In the genomic region with DNA sequence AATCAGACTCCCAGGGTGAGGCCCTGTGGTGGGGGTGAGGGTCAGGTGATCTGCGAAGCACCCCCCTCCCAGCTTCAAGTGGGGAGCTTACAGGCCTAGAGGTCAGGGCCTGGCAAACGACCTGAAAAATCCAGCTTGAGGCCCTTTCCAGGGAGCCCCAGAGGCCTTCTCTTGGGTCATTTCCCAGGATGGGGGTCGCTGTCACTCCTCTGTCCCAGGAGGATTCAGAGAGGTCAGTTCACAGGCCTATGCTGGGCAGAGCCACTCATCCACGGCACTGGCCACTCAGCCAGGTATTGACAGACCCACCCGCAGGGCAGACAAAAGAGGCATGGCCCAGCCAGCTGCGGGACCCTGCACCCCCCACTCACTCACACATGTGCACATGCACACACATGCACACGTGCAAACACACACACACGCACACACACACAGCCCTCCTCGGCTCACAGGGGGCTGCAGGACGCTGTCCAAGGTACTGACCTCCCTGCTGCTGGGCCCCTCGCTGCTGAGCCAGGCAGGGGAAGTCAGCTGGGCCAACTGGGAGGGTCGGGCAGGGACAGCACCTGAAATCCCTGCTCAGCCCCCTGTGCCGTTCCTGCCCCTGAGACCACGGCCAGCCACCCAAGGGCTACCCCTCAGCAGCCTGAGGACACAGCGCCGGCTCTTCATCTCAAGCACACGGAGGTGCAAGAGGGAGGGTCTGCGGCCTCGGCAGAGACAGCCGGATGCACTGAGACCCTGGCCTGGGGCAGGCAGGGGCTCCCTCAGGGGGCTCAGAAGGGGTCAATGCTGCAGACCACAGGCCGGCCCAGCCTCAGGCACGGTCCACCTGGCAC, we compare ENCODE assay signal across 2 cellular contexts.
A peak's percentile ranks its signal among the peaks of the same experiment; 100 is the strongest.
TF ChIP-seq lines count a peak whose summit lies in the region.

No MANE protein-coding gene starts in this region.

TF ChIP-seq in K562, 482 proteins besides CTCF, POLR2A, EP300 and RAD21 (continued from another document):
- TF ChIP-seq, protein P1, sequence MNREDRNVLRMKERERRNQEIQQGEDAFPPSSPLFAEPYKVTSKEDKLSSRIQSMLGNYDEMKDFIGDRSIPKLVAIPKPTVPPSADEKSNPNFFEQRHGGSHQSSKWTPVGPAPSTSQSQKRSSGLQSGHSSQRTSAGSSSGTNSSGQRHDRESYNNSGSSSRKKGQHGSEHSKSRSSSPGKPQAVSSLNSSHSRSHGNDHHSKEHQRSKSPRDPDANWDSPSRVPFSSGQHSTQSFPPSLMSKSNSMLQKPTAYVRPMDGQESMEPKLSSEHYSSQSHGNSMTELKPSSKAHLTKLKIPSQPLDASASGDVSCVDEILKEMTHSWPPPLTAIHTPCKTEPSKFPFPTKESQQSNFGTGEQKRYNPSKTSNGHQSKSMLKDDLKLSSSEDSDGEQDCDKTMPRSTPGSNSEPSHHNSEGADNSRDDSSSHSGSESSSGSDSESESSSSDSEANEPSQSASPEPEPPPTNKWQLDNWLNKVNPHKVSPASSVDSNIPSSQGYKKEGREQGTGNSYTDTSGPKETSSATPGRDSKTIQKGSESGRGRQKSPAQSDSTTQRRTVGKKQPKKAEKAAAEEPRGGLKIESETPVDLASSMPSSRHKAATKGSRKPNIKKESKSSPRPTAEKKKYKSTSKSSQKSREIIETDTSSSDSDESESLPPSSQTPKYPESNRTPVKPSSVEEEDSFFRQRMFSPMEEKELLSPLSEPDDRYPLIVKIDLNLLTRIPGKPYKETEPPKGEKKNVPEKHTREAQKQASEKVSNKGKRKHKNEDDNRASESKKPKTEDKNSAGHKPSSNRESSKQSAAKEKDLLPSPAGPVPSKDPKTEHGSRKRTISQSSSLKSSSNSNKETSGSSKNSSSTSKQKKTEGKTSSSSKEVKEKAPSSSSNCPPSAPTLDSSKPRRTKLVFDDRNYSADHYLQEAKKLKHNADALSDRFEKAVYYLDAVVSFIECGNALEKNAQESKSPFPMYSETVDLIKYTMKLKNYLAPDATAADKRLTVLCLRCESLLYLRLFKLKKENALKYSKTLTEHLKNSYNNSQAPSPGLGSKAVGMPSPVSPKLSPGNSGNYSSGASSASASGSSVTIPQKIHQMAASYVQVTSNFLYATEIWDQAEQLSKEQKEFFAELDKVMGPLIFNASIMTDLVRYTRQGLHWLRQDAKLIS (CRISPR knock-in tag; IDR thresholded peaks at IDR 0.05), result no peak
- TF ChIP-seq ZC3H8 (IDR thresholded peaks at IDR 0.05) (no peak), BHLHE40 (IDR thresholded peaks at IDR 0.05; ENCODE audit: low read length) (peak; percentile 64), POU5F1 (IDR thresholded peaks at IDR 0.05; ENCODE audit: borderline replicate concordance, low read depth, low read length, partially characterized antibody) (no peak), STAT5B (CRISPR knock-in tag; IDR thresholded peaks at IDR 0.05) (no peak), NELFE (IDR thresholded peaks at IDR 0.05; ENCODE audit: insufficient read depth, insufficient read length) (no peak), HSF4 (CRISPR knock-in tag; IDR thresholded peaks at IDR 0.05; ENCODE audit: borderline replicate concordance) (no peak)
- TF ChIP-seq, protein P2, sequence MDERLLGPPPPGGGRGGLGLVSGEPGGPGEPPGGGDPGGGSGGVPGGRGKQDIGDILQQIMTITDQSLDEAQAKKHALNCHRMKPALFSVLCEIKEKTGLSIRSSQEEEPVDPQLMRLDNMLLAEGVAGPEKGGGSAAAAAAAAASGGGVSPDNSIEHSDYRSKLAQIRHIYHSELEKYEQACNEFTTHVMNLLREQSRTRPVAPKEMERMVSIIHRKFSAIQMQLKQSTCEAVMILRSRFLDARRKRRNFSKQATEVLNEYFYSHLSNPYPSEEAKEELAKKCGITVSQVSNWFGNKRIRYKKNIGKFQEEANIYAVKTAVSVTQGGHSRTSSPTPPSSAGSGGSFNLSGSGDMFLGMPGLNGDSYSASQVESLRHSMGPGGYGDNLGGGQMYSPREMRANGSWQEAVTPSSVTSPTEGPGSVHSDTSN (CRISPR knock-in tag; IDR thresholded peaks at IDR 0.05; ENCODE audit: low read depth), result no peak
- TF ChIP-seq, protein P2 (tag; conservative IDR thresholded peaks at IDR 0.05; ENCODE audit: low read depth), result no peak
- TF ChIP-seq, protein P3, sequence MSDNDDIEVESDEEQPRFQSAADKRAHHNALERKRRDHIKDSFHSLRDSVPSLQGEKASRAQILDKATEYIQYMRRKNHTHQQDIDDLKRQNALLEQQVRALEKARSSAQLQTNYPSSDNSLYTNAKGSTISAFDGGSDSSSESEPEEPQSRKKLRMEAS (CRISPR knock-in tag; IDR thresholded peaks at IDR 0.05), result peak; percentile 26; the same call in 1 of the 2 replicates
- TF ChIP-seq, protein P4, sequence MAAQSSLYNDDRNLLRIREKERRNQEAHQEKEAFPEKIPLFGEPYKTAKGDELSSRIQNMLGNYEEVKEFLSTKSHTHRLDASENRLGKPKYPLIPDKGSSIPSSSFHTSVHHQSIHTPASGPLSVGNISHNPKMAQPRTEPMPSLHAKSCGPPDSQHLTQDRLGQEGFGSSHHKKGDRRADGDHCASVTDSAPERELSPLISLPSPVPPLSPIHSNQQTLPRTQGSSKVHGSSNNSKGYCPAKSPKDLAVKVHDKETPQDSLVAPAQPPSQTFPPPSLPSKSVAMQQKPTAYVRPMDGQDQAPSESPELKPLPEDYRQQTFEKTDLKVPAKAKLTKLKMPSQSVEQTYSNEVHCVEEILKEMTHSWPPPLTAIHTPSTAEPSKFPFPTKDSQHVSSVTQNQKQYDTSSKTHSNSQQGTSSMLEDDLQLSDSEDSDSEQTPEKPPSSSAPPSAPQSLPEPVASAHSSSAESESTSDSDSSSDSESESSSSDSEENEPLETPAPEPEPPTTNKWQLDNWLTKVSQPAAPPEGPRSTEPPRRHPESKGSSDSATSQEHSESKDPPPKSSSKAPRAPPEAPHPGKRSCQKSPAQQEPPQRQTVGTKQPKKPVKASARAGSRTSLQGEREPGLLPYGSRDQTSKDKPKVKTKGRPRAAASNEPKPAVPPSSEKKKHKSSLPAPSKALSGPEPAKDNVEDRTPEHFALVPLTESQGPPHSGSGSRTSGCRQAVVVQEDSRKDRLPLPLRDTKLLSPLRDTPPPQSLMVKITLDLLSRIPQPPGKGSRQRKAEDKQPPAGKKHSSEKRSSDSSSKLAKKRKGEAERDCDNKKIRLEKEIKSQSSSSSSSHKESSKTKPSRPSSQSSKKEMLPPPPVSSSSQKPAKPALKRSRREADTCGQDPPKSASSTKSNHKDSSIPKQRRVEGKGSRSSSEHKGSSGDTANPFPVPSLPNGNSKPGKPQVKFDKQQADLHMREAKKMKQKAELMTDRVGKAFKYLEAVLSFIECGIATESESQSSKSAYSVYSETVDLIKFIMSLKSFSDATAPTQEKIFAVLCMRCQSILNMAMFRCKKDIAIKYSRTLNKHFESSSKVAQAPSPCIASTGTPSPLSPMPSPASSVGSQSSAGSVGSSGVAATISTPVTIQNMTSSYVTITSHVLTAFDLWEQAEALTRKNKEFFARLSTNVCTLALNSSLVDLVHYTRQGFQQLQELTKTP (IDR thresholded peaks at IDR 0.05; ENCODE audit: low read depth in 1 of 2, partially characterized antibody in 2 of 2), result peak in 1 of 2 experiments; percentile 58

TF ChIP-seq in HepG2, 621 proteins besides CTCF, POLR2A, EP300 and RAD21 (continued from another document and continues in another):
- TF ChIP-seq, protein P5, sequence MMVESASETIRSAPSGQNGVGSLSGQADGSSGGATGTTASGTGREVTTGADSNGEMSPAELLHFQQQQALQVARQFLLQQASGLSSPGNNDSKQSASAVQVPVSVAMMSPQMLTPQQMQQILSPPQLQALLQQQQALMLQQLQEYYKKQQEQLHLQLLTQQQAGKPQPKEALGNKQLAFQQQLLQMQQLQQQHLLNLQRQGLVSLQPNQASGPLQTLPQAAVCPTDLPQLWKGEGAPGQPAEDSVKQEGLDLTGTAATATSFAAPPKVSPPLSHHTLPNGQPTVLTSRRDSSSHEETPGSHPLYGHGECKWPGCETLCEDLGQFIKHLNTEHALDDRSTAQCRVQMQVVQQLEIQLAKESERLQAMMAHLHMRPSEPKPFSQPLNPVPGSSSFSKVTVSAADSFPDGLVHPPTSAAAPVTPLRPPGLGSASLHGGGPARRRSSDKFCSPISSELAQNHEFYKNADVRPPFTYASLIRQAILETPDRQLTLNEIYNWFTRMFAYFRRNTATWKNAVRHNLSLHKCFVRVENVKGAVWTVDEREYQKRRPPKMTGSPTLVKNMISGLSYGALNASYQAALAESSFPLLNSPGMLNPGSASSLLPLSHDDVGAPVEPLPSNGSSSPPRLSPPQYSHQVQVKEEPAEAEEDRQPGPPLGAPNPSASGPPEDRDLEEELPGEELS (CRISPR knock-in tag; IDR thresholded peaks at IDR 0.05), result peak; percentile 58
- peak; percentile 84 for TF ChIP-seq IRF2 (CRISPR knock-in tag; IDR thresholded peaks at IDR 0.05)
- TF ChIP-seq HNRNPLL (IDR thresholded peaks at IDR 0.05; ENCODE audit: low read depth, low read length, poor library complexity, severe bottlenecking), result no peak
- peak; percentile 78; the same call in 1 of the 2 replicates for TF ChIP-seq IRX3 (CRISPR knock-in tag; IDR thresholded peaks at IDR 0.05; ENCODE audit: borderline replicate concordance, low read depth)
- TF ChIP-seq NR2F6 (IDR thresholded peaks at IDR 0.05), result no peak
- peak; percentile 74 for TF ChIP-seq NR2F6 (CRISPR knock-in tag; IDR thresholded peaks at IDR 0.05)
- peak; percentile 68; the same call in 1 of the 2 replicates for TF ChIP-seq ZNF841 (CRISPR knock-in tag; IDR thresholded peaks at IDR 0.05; ENCODE audit: borderline replicate concordance)
- TF ChIP-seq FOSL1 (CRISPR knock-in tag; IDR thresholded peaks at IDR 0.05; ENCODE audit: borderline replicate concordance), result peak; percentile 41; the same call in 1 of the 2 replicates
- TF ChIP-seq, protein P6, sequence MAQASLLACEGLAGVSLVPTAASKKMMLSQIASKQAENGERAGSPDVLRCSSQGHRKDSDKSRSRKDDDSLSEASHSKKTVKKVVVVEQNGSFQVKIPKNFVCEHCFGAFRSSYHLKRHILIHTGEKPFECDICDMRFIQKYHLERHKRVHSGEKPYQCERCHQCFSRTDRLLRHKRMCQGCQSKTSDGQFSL (CRISPR knock-in tag; IDR thresholded peaks at IDR 0.05), result peak; percentile 89
- no peak for TF ChIP-seq U2AF2 (IDR thresholded peaks at IDR 0.05; ENCODE audit: low read depth, low read length)
- TF ChIP-seq MAFG (CRISPR knock-in tag; IDR thresholded peaks at IDR 0.05), result peak; percentile 59; the same call in 1 of the 2 replicates
- TF ChIP-seq, protein P7, sequence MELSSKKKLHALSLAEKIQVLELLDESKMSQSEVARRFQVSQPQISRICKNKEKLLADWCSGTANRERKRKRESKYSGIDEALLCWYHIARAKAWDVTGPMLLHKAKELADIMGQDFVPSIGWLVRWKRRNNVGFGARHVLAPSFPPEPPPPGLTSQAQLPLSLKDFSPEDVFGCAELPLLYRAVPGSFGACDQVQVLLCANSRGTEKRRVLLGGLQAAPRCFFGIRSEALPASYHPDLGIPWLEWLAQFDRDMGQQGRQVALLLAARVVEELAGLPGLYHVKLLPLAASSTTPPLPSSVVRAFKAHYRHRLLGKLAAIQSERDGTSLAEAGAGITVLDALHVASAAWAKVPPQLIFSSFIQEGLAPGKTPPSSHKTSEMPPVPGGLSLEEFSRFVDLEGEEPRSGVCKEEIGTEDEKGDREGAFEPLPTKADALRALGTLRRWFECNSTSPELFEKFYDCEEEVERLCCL (CRISPR knock-in tag; IDR thresholded peaks at IDR 0.05; ENCODE audit: borderline replicate concordance), result peak; percentile 98; the same call in 1 of the 2 replicates
- no peak for TF ChIP-seq NFE2L2 (IDR thresholded peaks at IDR 0.05; ENCODE audit: low read length)
- peak; percentile 99 for TF ChIP-seq ZBTB7A (CRISPR knock-in tag; IDR thresholded peaks at IDR 0.05)
- TF ChIP-seq ZNF790 (CRISPR knock-in tag; IDR thresholded peaks at IDR 0.05; ENCODE audit: borderline replicate concordance), result peak; percentile 99
- TF ChIP-seq, protein P8, sequence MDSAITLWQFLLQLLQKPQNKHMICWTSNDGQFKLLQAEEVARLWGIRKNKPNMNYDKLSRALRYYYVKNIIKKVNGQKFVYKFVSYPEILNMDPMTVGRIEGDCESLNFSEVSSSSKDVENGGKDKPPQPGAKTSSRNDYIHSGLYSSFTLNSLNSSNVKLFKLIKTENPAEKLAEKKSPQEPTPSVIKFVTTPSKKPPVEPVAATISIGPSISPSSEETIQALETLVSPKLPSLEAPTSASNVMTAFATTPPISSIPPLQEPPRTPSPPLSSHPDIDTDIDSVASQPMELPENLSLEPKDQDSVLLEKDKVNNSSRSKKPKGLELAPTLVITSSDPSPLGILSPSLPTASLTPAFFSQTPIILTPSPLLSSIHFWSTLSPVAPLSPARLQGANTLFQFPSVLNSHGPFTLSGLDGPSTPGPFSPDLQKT (CRISPR knock-in tag; IDR thresholded peaks at IDR 0.05; ENCODE audit: borderline replicate concordance), result no peak; the same call in 1 of the 2 replicates
- TF ChIP-seq NFYC (CRISPR knock-in tag; IDR thresholded peaks at IDR 0.05), result 0 out of 2 replicates have a peak, but pooled peaks have one; percentile 41
- TF ChIP-seq ZKSCAN8 (CRISPR knock-in tag; IDR thresholded peaks at IDR 0.05; ENCODE audit: borderline replicate concordance), result peak; percentile 63; the same call in 1 of the 2 replicates
- TF ChIP-seq DPF2 (CRISPR knock-in tag; IDR thresholded peaks at IDR 0.05; ENCODE audit: borderline replicate concordance, low read depth), result no peak
- TF ChIP-seq, protein P9, sequence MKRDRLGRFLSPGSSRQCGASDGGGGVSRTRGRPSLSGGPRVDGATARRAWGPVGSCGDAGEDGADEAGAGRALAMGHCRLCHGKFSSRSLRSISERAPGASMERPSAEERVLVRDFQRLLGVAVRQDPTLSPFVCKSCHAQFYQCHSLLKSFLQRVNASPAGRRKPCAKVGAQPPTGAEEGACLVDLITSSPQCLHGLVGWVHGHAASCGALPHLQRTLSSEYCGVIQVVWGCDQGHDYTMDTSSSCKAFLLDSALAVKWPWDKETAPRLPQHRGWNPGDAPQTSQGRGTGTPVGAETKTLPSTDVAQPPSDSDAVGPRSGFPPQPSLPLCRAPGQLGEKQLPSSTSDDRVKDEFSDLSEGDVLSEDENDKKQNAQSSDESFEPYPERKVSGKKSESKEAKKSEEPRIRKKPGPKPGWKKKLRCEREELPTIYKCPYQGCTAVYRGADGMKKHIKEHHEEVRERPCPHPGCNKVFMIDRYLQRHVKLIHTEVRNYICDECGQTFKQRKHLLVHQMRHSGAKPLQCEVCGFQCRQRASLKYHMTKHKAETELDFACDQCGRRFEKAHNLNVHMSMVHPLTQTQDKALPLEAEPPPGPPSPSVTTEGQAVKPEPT (CRISPR knock-in tag; IDR thresholded peaks at IDR 0.05; ENCODE audit: low read depth), result peak; percentile 87; the same call in 1 of the 2 replicates
- peak; percentile 97 for TF ChIP-seq ZBTB7B (CRISPR knock-in tag; IDR thresholded peaks at IDR 0.05)
- TF ChIP-seq RBM39 (IDR thresholded peaks at IDR 0.05; ENCODE audit: low read depth, low read length, poor library complexity, severe bottlenecking), result peak; percentile 47
- no peak for TF ChIP-seq HMG20A (CRISPR knock-in tag; IDR thresholded peaks at IDR 0.05; ENCODE audit: borderline replicate concordance)
- no peak for TF ChIP-seq ATF1 (CRISPR knock-in tag; IDR thresholded peaks at IDR 0.05)
